ENCODE assay signal across 8 cellular contexts in the genomic region with DNA sequence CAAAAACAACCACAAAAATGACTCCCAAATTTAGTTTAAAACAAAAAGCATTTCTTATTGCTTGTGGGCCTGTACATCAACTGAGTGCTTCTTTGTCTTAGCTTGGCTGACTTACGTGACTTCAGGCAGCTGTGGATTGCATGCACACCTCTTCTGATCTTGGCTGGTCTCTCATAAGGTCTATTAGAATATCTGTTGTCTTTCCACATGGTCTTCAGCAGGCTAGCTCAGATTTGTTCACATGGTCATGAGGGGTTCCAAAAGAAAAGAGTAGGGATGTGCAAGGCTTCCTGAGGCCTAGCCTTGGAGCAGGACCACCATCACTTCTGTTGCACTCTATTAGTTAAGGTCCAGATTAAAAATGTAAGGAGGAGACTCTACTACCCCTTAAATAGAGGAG.
"Had no signal": no experiment of that assay in that cellular context is flagged by ENCODE, and none has a peak within 500 bp of the region (broad histone marks: within the 10 kb centered on the region; RNA-seq: fewer than 3 reads in every experiment).

No MANE protein-coding gene starts in this region.

- H3K4me3 Mint-ChIP-seq: IgD-negative memory B cell had no signal

- ATAC-seq: K562 had no signal

- H3K27ac ChIP-seq: HL-60, KMS-11 had no signal

- H3K27ac Mint-ChIP-seq: IgD-negative memory B cell had no signal

- H3K4me1 Mint-ChIP-seq: IgD-negative memory B cell had no signal

- FAIRE-seq: HTR-8/SVneo, K562 had no signal

- DNase-seq: IMR-90, KBM-7, KG1 had no signal

- H3K9ac ChIP-seq: KMS-11 had no signal

- H3K36me3 Mint-ChIP-seq: IgD-negative memory B cell had no signal

- H3K4me3 ChIP-seq: K562 had no signal
